In genomic region chr20:53691811-53692192, GRCh38 we compare ENCODE assay signal across 23 cellular contexts.
DNase-seq lines count a peak whose midpoint lies in the region; ATAC-seq, FAIRE-seq and TF ChIP-seq lines count a peak whose summit lies in the region.
"Had no signal": no experiment of that assay in that cellular context is flagged by ENCODE, and none has a peak within 500 bp of the region (broad histone marks: within the 10 kb centered on the region; RNA-seq: fewer than 3 reads in every experiment).

No MANE protein-coding gene starts in this region.

- no peaks in the 10 kb centered on the region for H3K9me3 ChIP-seq in keratinocyte (ENCODE audit: control insufficient read depth, low read depth, low read length)
- H3K9me3 ChIP-seq in upper lobe of left lung = no peaks in the 10 kb centered on the region
- H3K9me3 ChIP-seq in esophagus muscularis mucosa = no peaks in the 10 kb centered on the region
- H3K9me3 ChIP-seq: gastrocnemius medialis, uterus had no signal

- no peak overlapping the region for H3K4me3 Mint-ChIP-seq in activated naive CD8-positive, alpha-beta T cell
- H3K4me3 Mint-ChIP-seq in activated naive CD8-positive, alpha-beta T cell treated with anti-CD3 and anti-CD28 coated beads for 36 hours = no peak overlapping the region
- no peak overlapping the region for H3K4me3 Mint-ChIP-seq in T-cell
- H3K4me3 Mint-ChIP-seq: CD14-positive monocyte, nephron had no signal

- H3K4me3 ChIP-seq in keratinocyte (ENCODE audit: control insufficient read depth in 2 of 3, extremely low read depth in 1 of 3, insufficient read depth in 2 of 3, low read depth in 1 of 3, low read length in 3 of 3) = no peak overlapping the region
- H3K4me3 ChIP-seq in upper lobe of left lung = no peak overlapping the region
- H3K4me3 ChIP-seq in esophagus muscularis mucosa = no peak overlapping the region
- H3K4me3 ChIP-seq: gastrocnemius medialis, skin epidermis, uterus had no signal

- H4K20me1 ChIP-seq in keratinocyte (ENCODE audit: control insufficient read depth, extremely low read depth, insufficient read depth, low read length) = no peaks in the 10 kb centered on the region

- in situ Hi-C loops in GM13976 (cut with MboI; ENCODE audit: low sequenced_read_pairs, unreplicated experiment) = no loop called here

- H3K36me3 ChIP-seq in keratinocyte (ENCODE audit: control insufficient read depth in 2 of 2, extremely low read depth in 1 of 2, insufficient read depth in 2 of 2, low read length in 2 of 2) (no peaks in the 10 kb centered on the region), upper lobe of left lung (no peaks in the 10 kb centered on the region), esophagus muscularis mucosa (no peaks in the 10 kb centered on the region)
- H3K36me3 ChIP-seq: gastrocnemius medialis, uterus, WERI-Rb-1 had no signal

- ATAC-seq in T-cell (replicated peaks in 1 of 4) = no peak
- no peak for ATAC-seq in upper lobe of left lung (ENCODE audit: low FRiP score in 2 of 2)
- ATAC-seq: gastrocnemius medialis had no signal

- H3K27me3 Mint-ChIP-seq in activated naive CD8-positive, alpha-beta T cell = no peaks in the 10 kb centered on the region
- H3K27me3 Mint-ChIP-seq in activated naive CD8-positive, alpha-beta T cell treated with anti-CD3 and anti-CD28 coated beads for 36 hours = no peaks in the 10 kb centered on the region
- no peaks in the 10 kb centered on the region for H3K27me3 Mint-ChIP-seq in T-cell

- H3K27me3 ChIP-seq in keratinocyte (ENCODE audit: control insufficient read depth, extremely low read depth, insufficient read depth, low read length) (no peaks in the 10 kb centered on the region), upper lobe of left lung (no peaks in the 10 kb centered on the region), esophagus muscularis mucosa (no peaks in the 10 kb centered on the region)
- H3K27me3 ChIP-seq: gastrocnemius medialis, uterus had no signal

- WGBS in upper lobe of left lung, 2 donors = 94% methylated on average over 1 of the region's 1 CpG
- 87% methylated on average over 1 of the region's 1 CpG for WGBS in esophagus muscularis mucosa

- H3K4me1 ChIP-seq in keratinocyte (ENCODE audit: control insufficient read depth, extremely low read depth, insufficient read depth, low read length) (peaks cover 9% of the 10 kb centered on the region), upper lobe of left lung (peaks cover 0 to 3% (median 0%) of the 10 kb centered on the region in 4 donors), esophagus muscularis mucosa (peaks cover 0 to 10% (median 6%) of the 10 kb centered on the region in 4 donors)
- H3K4me1 ChIP-seq: gastrocnemius medialis, uterus had no signal

- H3K9me3 Mint-ChIP-seq in activated naive CD8-positive, alpha-beta T cell (ENCODE audit: low read depth) = no peaks in the 10 kb centered on the region
- no peaks in the 10 kb centered on the region for H3K9me3 Mint-ChIP-seq in activated naive CD8-positive, alpha-beta T cell treated with anti-CD3 and anti-CD28 coated beads for 36 hours
- H3K9me3 Mint-ChIP-seq in T-cell = no peaks in the 10 kb centered on the region
- H3K9me3 Mint-ChIP-seq: nephron had no signal

- FAIRE-seq in keratinocyte (lab: Jason Lieb, UNC) = no peak

- no peak for DNase-seq in activated naive CD8-positive, alpha-beta T cell treated with anti-CD3 and anti-CD28 coated beads for 36 hours
- DNase-seq in T-cell (no peak), keratinocyte (ENCODE audit: low read depth, low spot score) (no peak), SKM-1 treated with dmso at 0.1 percent for 144 hours (lab: John Stamatoyannopoulos, UW; ENCODE audit: unreplicated experiment) (no peak), GM13976 (ENCODE audit: low spot score) (no peak), upper lobe of left lung (no peak), esophagus muscularis mucosa (ENCODE audit: extremely low spot score) (no peak)
- DNase-seq: activated CD4-positive, alpha-beta T cell treated with anti-CD3 and anti-CD28 coated beads, Interleukin-2, amount 50 U/mL, for 48 hours; activated T-cell treated with anti-CD3 and anti-CD28 coated beads, Interleukin-2, amount 50 U/mL, for 48 hours; DMS79; gastrocnemius medialis; kidney glomerular epithelial cell; NCI-H1417 treated with DMSO at 0.1 percent for 48 hours; NCI-H526; posterior cingulate gyrus; SIG-M5; stimulated activated CD4-positive, alpha-beta T cell treated with anti-CD3 and anti-CD28 coated beads, Interleukin-2, amount 100 ng/mL, for 48 hours; uterus; WERI-Rb-1 had no signal

- dilution Hi-C loops in keratinocyte (cut with MboI; ENCODE audit: extremely low pct_ligation_motif_present, low sequenced_read_pairs) = no loop called here

- no peak overlapping the region for H3K27ac ChIP-seq in keratinocyte (ENCODE audit: control insufficient read depth, insufficient read depth, low read length)
- no peak overlapping the region for H3K27ac ChIP-seq in upper lobe of left lung
- H3K27ac ChIP-seq in esophagus muscularis mucosa (replicated peaks in 1 of 4) = no peak overlapping the region
- H3K27ac ChIP-seq: gastrocnemius medialis, uterus, WERI-Rb-1 had no signal

- H3K4me1 Mint-ChIP-seq in activated naive CD8-positive, alpha-beta T cell (ENCODE audit: low read depth) = peaks cover 38% of the 10 kb centered on the region
- peaks cover 42% of the 10 kb centered on the region for H3K4me1 Mint-ChIP-seq in activated naive CD8-positive, alpha-beta T cell treated with anti-CD3 and anti-CD28 coated beads for 36 hours
- peaks cover 28 to 32% (median 28%) of the 10 kb centered on the region in 3 donors for H3K4me1 Mint-ChIP-seq in T-cell
- H3K4me1 Mint-ChIP-seq: nephron had no signal

- H3K9ac ChIP-seq in keratinocyte (ENCODE audit: control insufficient read depth, extremely low read depth, insufficient read depth, low read length) = no peak overlapping the region

- POLR2A ChIA-PET in T-cell (lab: Charles Lee) = no interaction called here

- no peak for TF ChIP-seq CTCF in keratinocyte (optimal IDR thresholded peaks at IDR 0.05 in 1 of 3, IDR thresholded peaks at IDR 0.05 in 1 of 3, conservative IDR thresholded peaks at IDR 0.05 in 1 of 3; ENCODE audit: extremely low read depth in 1 of 3, insufficient read depth in 2 of 3, low read length in 3 of 3)
- no peak for TF ChIP-seq CTCF in GM13976 (IDR thresholded peaks at IDR 0.05; ENCODE audit: borderline replicate concordance, control extremely low read depth, extremely low read depth, insufficient read depth, missing control alignments)
- no peak for TF ChIP-seq CTCF in upper lobe of left lung (IDR thresholded peaks at IDR 0.05)
- no peak for TF ChIP-seq CTCF in esophagus muscularis mucosa (IDR thresholded peaks at IDR 0.05)

- H3K79me2 ChIP-seq in keratinocyte (ENCODE audit: control insufficient read depth, insufficient read depth, low read length) = no peaks in the 10 kb centered on the region

- H3K36me3 Mint-ChIP-seq in activated naive CD8-positive, alpha-beta T cell = no peaks in the 10 kb centered on the region
- H3K36me3 Mint-ChIP-seq in activated naive CD8-positive, alpha-beta T cell treated with anti-CD3 and anti-CD28 coated beads for 36 hours = no peaks in the 10 kb centered on the region
- no peaks in the 10 kb centered on the region for H3K36me3 Mint-ChIP-seq in T-cell
- H3K36me3 Mint-ChIP-seq: CD14-positive monocyte had no signal

- H3K27ac Mint-ChIP-seq in activated naive CD8-positive, alpha-beta T cell = peak overlapping the region; percentile 58
- no peak overlapping the region for H3K27ac Mint-ChIP-seq in activated naive CD8-positive, alpha-beta T cell treated with anti-CD3 and anti-CD28 coated beads for 36 hours
- peak overlapping the region; percentile 33 to 86 for H3K27ac Mint-ChIP-seq in T-cell
- H3K27ac Mint-ChIP-seq: nephron had no signal

- no peak for TF ChIP-seq EP300 in upper lobe of left lung (IDR thresholded peaks at IDR 0.05)
- no peak for TF ChIP-seq EP300 in esophagus muscularis mucosa (IDR thresholded peaks at IDR 0.05)

- H3K9me1 ChIP-seq in keratinocyte (ENCODE audit: control insufficient read depth, extremely low read depth, insufficient read depth, low read length) = no peaks in the 10 kb centered on the region

- CTCF ChIA-PET in T-cell (lab: Charles Lee) = interaction anchor here in 1 of 2 donors (1.0 kb wide), 1 partner anchor 224 kb away, joined by 3 read pairs; no protein-coding TSS in a partner anchor

- peak overlapping the region; percentile 38 for H3K4me2 ChIP-seq in keratinocyte (ENCODE audit: control insufficient read depth, extremely low read depth, insufficient read depth, low read depth, low read length)

- TF ChIP-seq POLR2A in upper lobe of left lung (IDR thresholded peaks at IDR 0.05) (no peak), esophagus muscularis mucosa (IDR thresholded peaks at IDR 0.05; ENCODE audit: low read depth) (no peak)

- intact Hi-C loops in esophagus muscularis mucosa (cut with DNase I) = no loop called here

- no peak overlapping the region for H2AFZ ChIP-seq in keratinocyte (ENCODE audit: control insufficient read depth, low read length)
